Comparison of ENCODE assay signal across 8 cellular contexts in genomic region chr9:133347515-133347984, GRCh38. TPM values are rescaled to one million over a fixed set of nuclear protein-coding genes. Genes with fewer than 3 reads are reported as not detected.
A peak's percentile ranks its signal among the peaks of the same experiment; 100 is the strongest.
DNase-seq lines count a peak whose midpoint lies in the region; ATAC-seq, FAIRE-seq and TF ChIP-seq lines count a peak whose summit lies in the region.

No MANE protein-coding gene starts in this region.

- DNase-seq in stimulated activated CD4-positive, alpha-beta T cell treated with anti-CD3 and anti-CD28 coated beads, Interleukin-15, amount 100 ng/mL, for 24 hours = peak; percentile 57
- no peak for DNase-seq in stimulated activated CD4-positive, alpha-beta T cell treated with anti-CD3 and anti-CD28 coated beads, Interleukin-4, amount 100 ng/mL, for 1 hour
- DNase-seq in NCI-H774 (lab: John Stamatoyannopoulos, UW) (peak; percentile 44), GM12878 (ENCODE audit: low read depth, low spot score) (peak; percentile 28), iPS-NIHi11 (ENCODE audit: low spot score) (peak; percentile 74)
- no peak for DNase-seq in stimulated activated CD4-positive, alpha-beta T cell treated with anti-CD3 and anti-CD28 coated beads, Interleukin-2, amount 100 ng/mL, for 48 hours

- RAD21 ChIA-PET in GM12878 (lab: Charles Lee; ENCODE audit: unreplicated experiment) = interaction anchor here (1.1 kb wide), 1 partner anchor 29 kb away, joined by 4 read pairs; the partner anchor contains the start of gene STKLD1

- H3K79me2 ChIP-seq in GM12878 (ENCODE audit: control insufficient read depth, insufficient read depth, low read length) = peaks cover 47% of the 10 kb centered on the region

- peak overlapping the region; percentile 96 for H3K27ac ChIP-seq in GM12878 (ENCODE audit: control insufficient read depth, insufficient read depth)

- POLR2A ChIA-PET in GM12878 (lab: Charles Lee) = interaction anchor here (0.7 to 2.9 kb wide), 8 partner anchors 9 to 201 kb away, joined by 3 to 13 read pairs (median 6); partner anchors contain the start of genes CACFD1, STKLD1, SURF1 and SURF2

- H3K27ac Mint-ChIP-seq in stimulated activated memory B cell treated with anti-CD40 and anti-IgM and Interleukin-4, amounts not matched to agents 10 μg/mL and 1 μg/mL and 100 μg/mL, for 72 hours = peak overlapping the region; percentile 99

- peaks cover 49% of the 10 kb centered on the region for H3K4me1 Mint-ChIP-seq in stimulated activated memory B cell treated with anti-CD40 and anti-IgM and Interleukin-4, amounts not matched to agents 10 μg/mL and 1 μg/mL and 100 μg/mL, for 72 hours

- no peak for TF ChIP-seq POLR2A in GM12878 (IDR thresholded peaks at IDR 0.05; ENCODE audit: low read depth, low read length)

- CTCF ChIA-PET in GM12878 (lab: Yijun Ruan, JAX) = interaction anchor here (0.6 to 1.9 kb wide), 3 partner anchors 18 to 27 kb away, joined by 3 to 6 read pairs (median 4); no protein-coding TSS in a partner anchor

- H3K4me3 ChIP-seq in GM12878 = peak overlapping the region; percentile 100

- H3K27me3 Mint-ChIP-seq in stimulated activated memory B cell treated with anti-CD40 and anti-IgM and Interleukin-4, amounts not matched to agents 10 μg/mL and 1 μg/mL and 100 μg/mL, for 72 hours = no peaks in the 10 kb centered on the region

- peaks cover 33% of the 10 kb centered on the region for H3K36me3 Mint-ChIP-seq in stimulated activated memory B cell treated with anti-CD40 and anti-IgM and Interleukin-4, amounts not matched to agents 10 μg/mL and 1 μg/mL and 100 μg/mL, for 72 hours

- H3K4me1 ChIP-seq in GM12878 (ENCODE audit: control insufficient read depth, insufficient read depth, low read length) = peaks cover 12% of the 10 kb centered on the region

- H3K36me3 ChIP-seq in GM12878 (ENCODE audit: control insufficient read depth in 2 of 2, insufficient read depth in 2 of 2, low read length in 1 of 2) = peaks cover 34 to 37% of the 10 kb centered on the region in 2 experiments

- FAIRE-seq in GM12878 (lab: Jason Lieb, UNC) = no peak

- no peak for TF ChIP-seq RAD21 in GM12878 (IDR thresholded peaks at IDR 0.05; ENCODE audit: insufficient read depth, low read depth, low read length)

- H3K4me2 ChIP-seq in GM12878 (ENCODE audit: control insufficient read depth, insufficient read depth) = no peak overlapping the region

- peak overlapping the region; percentile 99 for H3K4me3 Mint-ChIP-seq in stimulated activated memory B cell treated with anti-CD40 and anti-IgM and Interleukin-4, amounts not matched to agents 10 μg/mL and 1 μg/mL and 100 μg/mL, for 72 hours

- ATAC-seq in HG02678 (IDR thresholded peaks at IDR 0.05; ENCODE audit: unreplicated experiment) (peak; percentile 27), GM12878 (peak; percentile 73)
- ATAC-seq in stimulated activated memory B cell treated with anti-CD40 and anti-IgM and Interleukin-4, amounts not matched to agents 10 μg/mL and 1 μg/mL and 100 μg/mL, for 72 hours = peak; percentile 79

- no peaks in the 10 kb centered on the region for H3K9me3 Mint-ChIP-seq in stimulated activated memory B cell treated with anti-CD40 and anti-IgM and Interleukin-4, amounts not matched to agents 10 μg/mL and 1 μg/mL and 100 μg/mL, for 72 hours

- H2AFZ ChIP-seq in GM12878 (ENCODE audit: control insufficient read depth, low read depth, low read length) = peak overlapping the region; percentile 1

- intact Hi-C loops in GM12878 (cut with micrococcal nuclease; ENCODE audit: unreplicated experiment) = loop anchor here (1.0 to 5.0 kb wide), 2 partner anchors 11 to 130 kb away; partner anchors contain the start of genes SLC2A6 and SURF6

- 0 out of 6 replicates have a peak, but pooled peaks of 1 of the 3 experiments have one; percentile 1 for TF ChIP-seq CTCF in GM12878 (IDR thresholded peaks at IDR 0.05 in 2 of 3, conservative IDR thresholded peaks at IDR 0.05 in 1 of 3; ENCODE audit: control insufficient read depth in 2 of 3, extremely low read depth in 1 of 3, insufficient read depth in 1 of 3, low read depth in 3 of 3, low read length in 3 of 3)

- no peaks in the 10 kb centered on the region for H3K27me3 ChIP-seq in GM12878 (replicated peaks in 1 of 2; ENCODE audit: control insufficient read depth in 2 of 2, insufficient read depth in 2 of 2, low read length in 1 of 2)

- H3K9ac ChIP-seq in GM12878 (ENCODE audit: control insufficient read depth, insufficient read depth, low read length) = peak overlapping the region; percentile 90

- SMC1A ChIA-PET in GM12878 (lab: Charles Lee; ENCODE audit: uncharacterized antibody, unreplicated experiment) = interaction anchor here (0.9 to 1.1 kb wide), 5 partner anchors 12 to 69 kb away, joined by 3 to 5 read pairs (median 4); partner anchors contain the start of gene STKLD1

- no TSS peak for BruUV-seq in GM12878 (replicated peaks; lab: Mats Ljungman, UMichigan)

- no peaks in the 10 kb centered on the region; the same call in 1 of the 2 replicates for H4K20me1 ChIP-seq in GM12878 (ENCODE audit: control insufficient read depth, insufficient read depth)

- in situ Hi-C loops in GM12878 (cut with MboI) = no loop called here

- no peak for TF ChIP-seq EP300 in GM12878 (IDR thresholded peaks at IDR 0.05; ENCODE audit: borderline replicate concordance in 1 of 2, control insufficient read depth in 1 of 2, low read depth in 2 of 2, low read length in 2 of 2)

- 2% methylated on average over 17 of the region's 41 CpGs for WGBS in GM12878 (ENCODE audit: insufficient coverage, insufficient replicate concordance, low lambda C conversion rate, missing lambda C conversion rate)

- H3K9me3 ChIP-seq in GM12878 (replicated peaks; ENCODE audit: control insufficient read depth, insufficient read depth, low read length) = no peaks in the 10 kb centered on the region

RNA-seq across cellular contexts. Expression of gene MED22, which starts 0.4 kb away (rescaled TPM):
- 63.8 and 82.8 TPM in 2 replicates for total RNA-seq in GM12878 (2013; cell fraction: nucleolus; rRNA removed)
- total RNA-seq in GM12878 (2014; rRNA removed) (21.5 and 25.5 TPM in 2 replicates), GM12878 (2014; rRNA removed; fragmentation: Illumina TruSeq; extraction: Trizol) (13.4 and 15.4 TPM in 2 replicates), GM12878 (2021) (31.8 and 35.4 TPM in 2 replicates)
- polyA plus RNA-seq in GM12878 (2011; ENCODE audit: low read depth) = 7.7 TPM
- polyA plus RNA-seq in GM12878 (2011; rRNA removed) (10.6 and 26.1 TPM in 2 replicates), GM12878 (2014; fragmentation: Illumina TruSeq; extraction: Trizol) (6.2 and 15.0 TPM in 2 replicates), GM12878 (2014; fragmentation: Nextera tagmentation; extraction: Ambion mirVana) (1 to 10 TPM; 1.4 to 3.4 TPM), GM12878 (2014; rRNA removed) (42.0 and 42.1 TPM in 2 replicates), GM12878 (2016; fragmentation: Nextera tagmentation; extraction: Ambion mirVana) (10 to 100 TPM; 24.3 to 25.0 TPM)
- 25.1 and 37.3 TPM in 2 replicates for polyA plus RNA-seq in GM12878 (2011; cell fraction: cytosol; rRNA removed)
- 70.4 and 74.5 TPM in 2 replicates for polyA plus RNA-seq in GM12878 (2011; cell fraction: nucleus; rRNA removed)
- polyA plus RNA-seq in GM12878 (2012) = 16.0 and 18.8 TPM in 2 replicates
- 20.9 and 24.1 TPM in 2 replicates for polyA minus RNA-seq in GM12878 (2011; rRNA and poly(A)+ RNA removed)
- 5.6 and 6.7 TPM in 2 replicates for polyA minus RNA-seq in GM12878 (2011; cell fraction: cytosol; rRNA and poly(A)+ RNA removed)
- polyA minus RNA-seq in GM12878 (2011; cell fraction: nucleus; rRNA and poly(A)+ RNA removed) = 12.9 and 26.4 TPM in 2 replicates

RNA-seq across cellular contexts. Expression of gene RPL7A, which starts 0.5 kb away (rescaled TPM):
- total RNA-seq in GM12878 (2013; cell fraction: nucleolus; rRNA removed) = 311 and 335 TPM in 2 replicates
- total RNA-seq in GM12878 (2014; rRNA removed) (3,012 and 3,152 TPM in 2 replicates), GM12878 (2014; rRNA removed; fragmentation: Illumina TruSeq; extraction: Trizol) (4,456 and 4,552 TPM in 2 replicates), GM12878 (2021) (3,952 and 4,036 TPM in 2 replicates)
- polyA plus RNA-seq in GM12878 (2011; ENCODE audit: low read depth) = 3,318 TPM
- polyA plus RNA-seq in GM12878 (2011; rRNA removed) (2,241 and 2,769 TPM in 2 replicates), GM12878 (2014; fragmentation: Illumina TruSeq; extraction: Trizol) (5,018 and 5,193 TPM in 2 replicates), GM12878 (2014; fragmentation: Nextera tagmentation; extraction: Ambion mirVana) (1,000 to 10,000 TPM; 3,258 to 3,500 TPM), GM12878 (2014; rRNA removed) (3,393 and 3,435 TPM in 2 replicates), GM12878 (2016; fragmentation: Nextera tagmentation; extraction: Ambion mirVana) (100 to 1,000 TPM; 917 to 932 TPM)
- polyA plus RNA-seq in GM12878 (2011; cell fraction: cytosol; rRNA removed) = 3,977 and 4,009 TPM in 2 replicates
- 1,384 and 1,496 TPM in 2 replicates for polyA plus RNA-seq in GM12878 (2011; cell fraction: nucleus; rRNA removed)
- polyA plus RNA-seq in GM12878 (2012) = 3,660 and 4,993 TPM in 2 replicates
- 2,559 and 3,565 TPM in 2 replicates for polyA minus RNA-seq in GM12878 (2011; rRNA and poly(A)+ RNA removed)
- 727 and 817 TPM in 2 replicates for polyA minus RNA-seq in GM12878 (2011; cell fraction: cytosol; rRNA and poly(A)+ RNA removed)
- 270 and 379 TPM in 2 replicates for polyA minus RNA-seq in GM12878 (2011; cell fraction: nucleus; rRNA and poly(A)+ RNA removed)

RNA-seq across cellular contexts. Expression of gene SURF1, which starts 8.7 kb away (rescaled TPM):
- total RNA-seq in GM12878 (2013; cell fraction: nucleolus; rRNA removed) = 4.2 and 4.7 TPM in 2 replicates
- total RNA-seq in GM12878 (2014; rRNA removed) (20.1 and 23.1 TPM in 2 replicates), GM12878 (2014; rRNA removed; fragmentation: Illumina TruSeq; extraction: Trizol) (17.7 and 17.9 TPM in 2 replicates), GM12878 (2021) (27.6 and 27.9 TPM in 2 replicates)
- polyA plus RNA-seq in GM12878 (2011; ENCODE audit: low read depth) = 25.5 TPM
- polyA plus RNA-seq in GM12878 (2011; rRNA removed) (25.4 and 31.6 TPM in 2 replicates), GM12878 (2014; fragmentation: Illumina TruSeq; extraction: Trizol) (21.2 and 22.8 TPM in 2 replicates), GM12878 (2014; fragmentation: Nextera tagmentation; extraction: Ambion mirVana) (10 to 100 TPM; 19.2 to 34.6 TPM), GM12878 (2014; rRNA removed) (31.5 and 32.3 TPM in 2 replicates), GM12878 (2016; fragmentation: Nextera tagmentation; extraction: Ambion mirVana) (10 to 100 TPM; 45.6 to 46.4 TPM)
- 29.4 and 32.3 TPM in 2 replicates for polyA plus RNA-seq in GM12878 (2011; cell fraction: cytosol; rRNA removed)
- 37.9 and 49.3 TPM in 2 replicates for polyA plus RNA-seq in GM12878 (2011; cell fraction: nucleus; rRNA removed)
- 23.0 and 23.6 TPM in 2 replicates for polyA plus RNA-seq in GM12878 (2012)
- polyA minus RNA-seq in GM12878 (2011; rRNA and poly(A)+ RNA removed) = 11.6 and 20.0 TPM in 2 replicates
- 4.4 and 4.9 TPM in 2 replicates for polyA minus RNA-seq in GM12878 (2011; cell fraction: cytosol; rRNA and poly(A)+ RNA removed)
- 6.4 and 7.1 TPM in 2 replicates for polyA minus RNA-seq in GM12878 (2011; cell fraction: nucleus; rRNA and poly(A)+ RNA removed)

RNA-seq across cellular contexts. Expression of gene SURF2, which starts 8.8 kb away (rescaled TPM):
- 1.2 and 2.0 TPM in 2 replicates for total RNA-seq in GM12878 (2013; cell fraction: nucleolus; rRNA removed)
- total RNA-seq in GM12878 (2014; rRNA removed) = 25.6 and 31.3 TPM in 2 replicates
- 12.8 and 18.2 TPM in 2 replicates for total RNA-seq in GM12878 (2014; rRNA removed; fragmentation: Illumina TruSeq; extraction: Trizol)
- total RNA-seq in GM12878 (2021) = 19.4 and 23.4 TPM in 2 replicates
- 5.2 TPM for polyA plus RNA-seq in GM12878 (2011; ENCODE audit: low read depth)
- 7.5 and 12.1 TPM in 2 replicates for polyA plus RNA-seq in GM12878 (2011; rRNA removed)
- polyA plus RNA-seq in GM12878 (2011; cell fraction: cytosol; rRNA removed) = 15.4 and 20.1 TPM in 2 replicates
- polyA plus RNA-seq in GM12878 (2011; cell fraction: nucleus; rRNA removed) = 13.5 and 21.6 TPM in 2 replicates
- polyA plus RNA-seq in GM12878 (2012) = 15.3 and 18.6 TPM in 2 replicates
- polyA plus RNA-seq in GM12878 (2014; fragmentation: Illumina TruSeq; extraction: Trizol) = 5.3 and 10.0 TPM in 2 replicates
- polyA plus RNA-seq in GM12878 (2014; fragmentation: Nextera tagmentation; extraction: Ambion mirVana) = 1 to 10 TPM; 4.0 to 7.6 TPM
- polyA plus RNA-seq in GM12878 (2014; rRNA removed) = 37.3 and 42.5 TPM in 2 replicates
- 10 to 100 TPM; 37.8 to 41.7 TPM for polyA plus RNA-seq in GM12878 (2016; fragmentation: Nextera tagmentation; extraction: Ambion mirVana)
- 4.0 and 6.0 TPM in 2 replicates for polyA minus RNA-seq in GM12878 (2011; rRNA and poly(A)+ RNA removed)
- 5.1 and 12.0 TPM in 2 replicates for polyA minus RNA-seq in GM12878 (2011; cell fraction: cytosol; rRNA and poly(A)+ RNA removed)
- polyA minus RNA-seq in GM12878 (2011; cell fraction: nucleus; rRNA and poly(A)+ RNA removed) = 2.8 and 6.6 TPM in 2 replicates

RNA-seq across cellular contexts. Expression of gene SURF6, which starts 11.6 kb away (rescaled TPM):
- total RNA-seq in GM12878 (2013; cell fraction: nucleolus; rRNA removed) = 17.7 and 19.0 TPM in 2 replicates
- total RNA-seq in GM12878 (2014; rRNA removed) (18.5 and 18.8 TPM in 2 replicates), GM12878 (2014; rRNA removed; fragmentation: Illumina TruSeq; extraction: Trizol) (10.7 and 11.4 TPM in 2 replicates), GM12878 (2021) (25.7 and 27.2 TPM in 2 replicates)
- 4.6 TPM for polyA plus RNA-seq in GM12878 (2011; ENCODE audit: low read depth)
- polyA plus RNA-seq in GM12878 (2011; rRNA removed) (5.8 and 8.7 TPM in 2 replicates), GM12878 (2014; fragmentation: Illumina TruSeq; extraction: Trizol) (5.4 and 9.4 TPM in 2 replicates), GM12878 (2014; fragmentation: Nextera tagmentation; extraction: Ambion mirVana) (1 to 10 TPM; 2.2 to 3.0 TPM), GM12878 (2014; rRNA removed) (23.0 and 23.2 TPM in 2 replicates), GM12878 (2016; fragmentation: Nextera tagmentation; extraction: Ambion mirVana) (10 to 100 TPM; 24.6 to 26.4 TPM)
- polyA plus RNA-seq in GM12878 (2011; cell fraction: cytosol; rRNA removed) = 8.8 and 16.7 TPM in 2 replicates
- 14.9 and 25.2 TPM in 2 replicates for polyA plus RNA-seq in GM12878 (2011; cell fraction: nucleus; rRNA removed)
- 15.2 and 15.3 TPM in 2 replicates for polyA plus RNA-seq in GM12878 (2012)
- 4.5 and 5.9 TPM in 2 replicates for polyA minus RNA-seq in GM12878 (2011; rRNA and poly(A)+ RNA removed)
- 3.1 and 3.2 TPM in 2 replicates for polyA minus RNA-seq in GM12878 (2011; cell fraction: cytosol; rRNA and poly(A)+ RNA removed)
- 3.9 and 5.5 TPM in 2 replicates for polyA minus RNA-seq in GM12878 (2011; cell fraction: nucleus; rRNA and poly(A)+ RNA removed)

Comparison
In these comparisons a context has a peak if more than half of its experiments do, and no peak if none do; other contexts are left out.
1. DNase-seq: peak in stimulated activated CD4-positive, alpha-beta T cell treated with anti-CD3 and anti-CD28 coated beads, Interleukin-15, amount 100 ng/mL, for 24 hours (single experiment), NCI-H774 (single experiment), GM12878 (single experiment) and iPS-NIHi11 (single experiment); none in stimulated activated CD4-positive, alpha-beta T cell treated with anti-CD3 and anti-CD28 coated beads, Interleukin-4, amount 100 ng/mL, for 1 hour (single experiment) and stimulated activated CD4-positive, alpha-beta T cell treated with anti-CD3 and anti-CD28 coated beads, Interleukin-2, amount 100 ng/mL, for 48 hours (0 of 2).
2. ATAC-seq: peak in every context shown above with its lines; median percentile 79 in stimulated activated memory B cell treated with anti-CD40 and anti-IgM and Interleukin-4, amounts not matched to agents 10 μg/mL and 1 μg/mL and 100 μg/mL, for 72 hours; 73 in GM12878; 27 in HG02678.